In genomic region chr4:4203688-4204400, GRCh38 we compare ENCODE assay signal across 24 cellular contexts. TPM values are rescaled to one million over a fixed set of nuclear protein-coding genes. Genes with fewer than 3 reads are reported as not detected.
"Had no signal": no experiment of that assay in that cellular context is flagged by ENCODE, and none has a peak within 500 bp of the region (broad histone marks: within the 10 kb centered on the region; RNA-seq: fewer than 3 reads in every experiment).

No MANE protein-coding gene starts in this region.

- H3K36me3 ChIP-seq: adrenal gland, Peyer's patch had no signal

- H3K27me3 ChIP-seq: adrenal gland, Peyer's patch had no signal

- H3K4me3 ChIP-seq: adrenal gland, Peyer's patch had no signal

- DNase-seq: activated CD4-positive, alpha-beta T cell treated with anti-CD3 and anti-CD28 coated beads for 48 hours; activated CD4-positive, alpha-beta T cell treated with anti-CD3 and anti-CD28 coated beads, Interleukin-2, amount 50 U/mL, for 4 hours; activated CD4-positive, CD25-positive, alpha-beta regulatory T cell treated with anti-CD3 and anti-CD28 coated beads, Interleukin-2, amount 50 U/mL, for 72 hours; activated CD8-positive, alpha-beta memory T cell treated with anti-CD3 and anti-CD28 coated beads, Interleukin-2, amount 50 U/mL, for 48 hours; activated CD8-positive, alpha-beta T cell treated with anti-CD3 and anti-CD28 coated beads, Interleukin-2, amount 10 ng/mL, durations not matched to agents 7 days and 5 days; activated naive CD4-positive, alpha-beta T cell treated with anti-CD3 and anti-CD28 coated beads, Interleukin-2, amount 50 U/mL, for 16 hours; activated naive CD8-positive, alpha-beta T cell treated with anti-CD3 and anti-CD28 coated beads, Interleukin-2, amount 10 ng/mL, durations not matched to agents 7 days and 5 days; activated T-cell treated with anti-CD3 and anti-CD28 coated beads, Interleukin-2, amount 50 U/mL, for 1 hour; adrenal gland; anterior cingulate cortex; central memory CD4-positive, alpha-beta T cell; NCI-H1105 treated with DMSO at 0.1 percent for 48 hours; NCI-H1436 treated with DMSO at 0.1 percent for 48 hours; NCI-H187 treated with DMSO at 0.1 percent for 48 hours; NCI-H2081 treated with DMSO at 0.1 percent for 48 hours; NCI-H446; NCI-H748 treated with DMSO at 0.1 percent for 48 hours; NK-92 treated with Interleukin-12 subunit alpha and Interleukin-12 subunit beta, amount 100 ng/mL, for 24 hours; OCI-M1; Peyer's patch; SHP77 treated with DMSO at 0.1 percent for 48 hours had no signal

- H3K9me3 ChIP-seq: adrenal gland, Peyer's patch had no signal

- H3K4me1 ChIP-seq: adrenal gland, Peyer's patch had no signal

- H3K27ac ChIP-seq: adrenal gland, Peyer's patch had no signal

- ATAC-seq: activated CD8-positive, alpha-beta T cell treated with anti-CD3 and anti-CD28 coated beads, Interleukin-2, amount 10 ng/mL, durations not matched to agents 7 days and 5 days; WTC11 had no signal

RNA-seq across cellular contexts. Expression of gene OTOP1, which starts 22.9 kb away (rescaled TPM):
- total RNA-seq: activated CD8-positive, alpha-beta T cell treated with anti-CD3 and anti-CD28 coated beads, Interleukin-2, amount 10 ng/mL, durations not matched to agents 7 days and 5 days; activated naive CD8-positive, alpha-beta T cell treated with anti-CD3 and anti-CD28 coated beads, Interleukin-2, amount 10 ng/mL, durations not matched to agents 7 days and 5 days; adrenal gland; bronchial epithelial cell; Peyer's patch; SK-MEL-5; WTC11 had no signal
- polyA plus RNA-seq: adrenal gland had no signal
